In genomic region chr16:30721167-30721566, GRCh38 we compare ENCODE assay signal across 13 cellular contexts.
"Had no signal": no experiment of that assay in that cellular context is flagged by ENCODE, and none has a peak within 500 bp of the region (broad histone marks: within the 10 kb centered on the region; RNA-seq: fewer than 3 reads in every experiment).

No MANE protein-coding gene starts in this region.

- H3K27ac ChIP-seq: adrenal gland, cardiac muscle cell, lower lobe of right lung, neural progenitor cell, ovary had no signal

- H3K27me3 ChIP-seq: adrenal gland, cardiac muscle cell, neural progenitor cell, ovary, spleen had no signal

- H3K27ac Mint-ChIP-seq: neural progenitor cell had no signal

- H3K9me3 ChIP-seq: adrenal gland, lower lobe of right lung, ovary, spleen had no signal

- H3K9me3 Mint-ChIP-seq: immature natural killer cell, neural progenitor cell had no signal

- H3K4me3 Mint-ChIP-seq: immature natural killer cell, neural progenitor cell had no signal

- DNase-seq: activated CD4-positive, alpha-beta T cell treated with anti-CD3 and anti-CD28 coated beads, Interleukin-2, amount 50 U/mL, for 1 hour; activated effector memory CD4-positive, alpha-beta T cell treated with Interleukin-2 at 50 U/mL for 16 hours; activated T-cell treated with anti-CD3 and anti-CD28 coated beads for 4 hours; adrenal gland; immature natural killer cell; left cardiac atrium; lower lobe of right lung; midbrain; ovary; spleen had no signal

- ATAC-seq: left cardiac atrium, lower lobe of right lung, sciatic nerve had no signal

- H3K4me1 Mint-ChIP-seq: neural progenitor cell had no signal

- H3K4me2 ChIP-seq: neural progenitor cell had no signal

- H3K9ac ChIP-seq: neural progenitor cell had no signal

- H3K4me1 ChIP-seq: lower lobe of right lung, neural progenitor cell had no signal

- H3K4me3 ChIP-seq: adrenal gland, cardiac muscle cell, lower lobe of right lung, neural progenitor cell, ovary, spleen had no signal

- H2AFZ ChIP-seq: neural progenitor cell had no signal
